1 cellular context compared by ENCODE assay signal in the genomic region with DNA sequence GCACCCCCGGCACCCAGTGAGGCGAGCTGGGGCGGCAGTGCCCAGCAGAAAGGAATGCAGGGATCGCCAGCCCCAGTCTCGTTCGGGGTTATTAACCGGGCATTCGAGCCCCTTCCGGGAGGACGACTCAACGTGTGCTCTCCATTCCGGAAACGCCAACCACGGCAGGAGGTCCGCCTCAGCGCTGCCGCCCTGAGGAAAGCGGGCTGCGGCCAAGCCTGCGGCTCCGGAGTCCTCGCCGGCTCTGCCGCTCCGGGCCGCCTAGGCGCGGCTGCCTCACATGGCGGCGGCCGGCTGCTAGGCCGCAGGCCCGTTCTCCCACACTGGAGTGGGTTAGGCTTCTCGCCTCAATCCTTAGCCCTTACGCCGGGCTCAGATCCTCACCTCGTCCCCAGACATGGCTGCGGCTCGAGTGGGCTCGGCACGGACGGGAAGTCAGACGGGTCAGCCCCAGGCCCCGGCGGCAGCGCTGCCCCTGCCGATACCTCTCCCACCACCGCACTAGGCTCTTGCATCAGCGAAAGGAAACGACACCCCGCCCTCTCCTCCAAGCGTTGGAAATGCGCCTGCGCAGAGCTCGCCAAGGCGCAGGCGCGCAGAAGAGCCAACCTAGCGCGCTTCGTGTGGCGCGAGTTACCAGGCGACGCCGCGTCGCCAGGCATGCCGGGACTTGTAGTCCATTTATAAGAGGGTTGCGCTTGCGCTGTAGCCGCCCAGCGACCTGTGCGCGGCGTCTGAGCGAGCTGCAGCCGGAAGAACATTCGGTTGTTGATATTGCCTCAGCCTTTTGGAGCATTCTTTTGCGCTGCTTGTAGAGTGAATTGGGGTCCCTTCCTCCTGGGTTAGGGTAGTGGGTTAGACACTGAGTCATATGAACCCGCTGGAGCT.
TF ChIP-seq lines count a peak whose summit lies in the region.

A gene with protein sequence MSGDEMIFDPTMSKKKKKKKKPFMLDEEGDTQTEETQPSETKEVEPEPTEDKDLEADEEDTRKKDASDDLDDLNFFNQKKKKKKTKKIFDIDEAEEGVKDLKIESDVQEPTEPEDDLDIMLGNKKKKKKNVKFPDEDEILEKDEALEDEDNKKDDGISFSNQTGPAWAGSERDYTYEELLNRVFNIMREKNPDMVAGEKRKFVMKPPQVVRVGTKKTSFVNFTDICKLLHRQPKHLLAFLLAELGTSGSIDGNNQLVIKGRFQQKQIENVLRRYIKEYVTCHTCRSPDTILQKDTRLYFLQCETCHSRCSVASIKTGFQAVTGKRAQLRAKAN (minus strand): TSS at position 532 of the 888 bp plus-strand sequence. CDS start 133 bp downstream, at position 399.

TF ChIP-seq in K562, 482 proteins besides CTCF, POLR2A, EP300 and RAD21 (continued from another document and continues in another):
- no peak for TF ChIP-seq ETS2 (tag; IDR thresholded peaks at IDR 0.05; ENCODE audit: borderline replicate concordance, poor library complexity, severe bottlenecking)
- TF ChIP-seq, protein P1, sequence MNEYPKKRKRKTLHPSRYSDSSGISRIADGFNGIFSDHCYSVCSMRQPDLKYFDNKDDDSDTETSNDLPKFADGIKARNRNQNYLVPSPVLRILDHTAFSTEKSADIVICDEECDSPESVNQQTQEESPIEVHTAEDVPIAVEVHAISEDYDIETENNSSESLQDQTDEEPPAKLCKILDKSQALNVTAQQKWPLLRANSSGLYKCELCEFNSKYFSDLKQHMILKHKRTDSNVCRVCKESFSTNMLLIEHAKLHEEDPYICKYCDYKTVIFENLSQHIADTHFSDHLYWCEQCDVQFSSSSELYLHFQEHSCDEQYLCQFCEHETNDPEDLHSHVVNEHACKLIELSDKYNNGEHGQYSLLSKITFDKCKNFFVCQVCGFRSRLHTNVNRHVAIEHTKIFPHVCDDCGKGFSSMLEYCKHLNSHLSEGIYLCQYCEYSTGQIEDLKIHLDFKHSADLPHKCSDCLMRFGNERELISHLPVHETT (CRISPR knock-in tag; conservative IDR thresholded peaks at IDR 0.05 in 1 of 2, IDR thresholded peaks at IDR 0.05 in 1 of 2) = no peak
- TF ChIP-seq ZNF134 (CRISPR knock-in tag; conservative IDR thresholded peaks at IDR 0.05) = no peak
- TF ChIP-seq, protein P2, sequence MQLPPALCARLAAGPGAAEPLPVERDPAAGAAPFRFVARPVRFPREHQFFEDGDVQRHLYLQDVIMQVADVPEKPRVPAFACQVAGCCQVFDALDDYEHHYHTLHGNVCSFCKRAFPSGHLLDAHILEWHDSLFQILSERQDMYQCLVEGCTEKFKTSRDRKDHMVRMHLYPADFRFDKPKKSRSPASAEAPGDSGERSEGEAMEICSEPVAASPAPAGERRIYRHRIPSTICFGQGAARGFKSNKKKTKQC (CRISPR knock-in tag; IDR thresholded peaks at IDR 0.05) = peak; percentile 61; the same call in 1 of the 2 replicates
- TF ChIP-seq, protein P3, sequence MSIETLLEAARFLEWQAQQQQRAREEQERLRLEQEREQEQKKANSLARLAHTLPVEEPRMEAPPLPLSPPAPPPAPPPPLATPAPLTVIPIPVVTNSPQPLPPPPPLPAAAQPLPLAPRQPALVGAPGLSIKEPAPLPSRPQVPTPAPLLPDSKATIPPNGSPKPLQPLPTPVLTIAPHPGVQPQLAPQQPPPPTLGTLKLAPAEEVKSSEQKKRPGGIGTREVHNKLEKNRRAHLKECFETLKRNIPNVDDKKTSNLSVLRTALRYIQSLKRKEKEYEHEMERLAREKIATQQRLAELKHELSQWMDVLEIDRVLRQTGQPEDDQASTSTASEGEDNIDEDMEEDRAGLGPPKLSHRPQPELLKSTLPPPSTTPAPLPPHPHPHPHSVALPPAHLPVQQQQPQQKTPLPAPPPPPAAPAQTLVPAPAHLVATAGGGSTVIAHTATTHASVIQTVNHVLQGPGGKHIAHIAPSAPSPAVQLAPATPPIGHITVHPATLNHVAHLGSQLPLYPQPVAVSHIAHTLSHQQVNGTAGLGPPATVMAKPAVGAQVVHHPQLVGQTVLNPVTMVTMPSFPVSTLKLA (conservative IDR thresholded peaks at IDR 0.05) = peak; percentile 79 to 83
- no peak for TF ChIP-seq JUN (IDR thresholded peaks at IDR 0.05; ENCODE audit: borderline replicate concordance, low read depth, low read length)
- TF ChIP-seq JUN (CRISPR knock-in tag; IDR thresholded peaks at IDR 0.05; ENCODE audit: borderline replicate concordance) = no peak
- TF ChIP-seq, protein P4, sequence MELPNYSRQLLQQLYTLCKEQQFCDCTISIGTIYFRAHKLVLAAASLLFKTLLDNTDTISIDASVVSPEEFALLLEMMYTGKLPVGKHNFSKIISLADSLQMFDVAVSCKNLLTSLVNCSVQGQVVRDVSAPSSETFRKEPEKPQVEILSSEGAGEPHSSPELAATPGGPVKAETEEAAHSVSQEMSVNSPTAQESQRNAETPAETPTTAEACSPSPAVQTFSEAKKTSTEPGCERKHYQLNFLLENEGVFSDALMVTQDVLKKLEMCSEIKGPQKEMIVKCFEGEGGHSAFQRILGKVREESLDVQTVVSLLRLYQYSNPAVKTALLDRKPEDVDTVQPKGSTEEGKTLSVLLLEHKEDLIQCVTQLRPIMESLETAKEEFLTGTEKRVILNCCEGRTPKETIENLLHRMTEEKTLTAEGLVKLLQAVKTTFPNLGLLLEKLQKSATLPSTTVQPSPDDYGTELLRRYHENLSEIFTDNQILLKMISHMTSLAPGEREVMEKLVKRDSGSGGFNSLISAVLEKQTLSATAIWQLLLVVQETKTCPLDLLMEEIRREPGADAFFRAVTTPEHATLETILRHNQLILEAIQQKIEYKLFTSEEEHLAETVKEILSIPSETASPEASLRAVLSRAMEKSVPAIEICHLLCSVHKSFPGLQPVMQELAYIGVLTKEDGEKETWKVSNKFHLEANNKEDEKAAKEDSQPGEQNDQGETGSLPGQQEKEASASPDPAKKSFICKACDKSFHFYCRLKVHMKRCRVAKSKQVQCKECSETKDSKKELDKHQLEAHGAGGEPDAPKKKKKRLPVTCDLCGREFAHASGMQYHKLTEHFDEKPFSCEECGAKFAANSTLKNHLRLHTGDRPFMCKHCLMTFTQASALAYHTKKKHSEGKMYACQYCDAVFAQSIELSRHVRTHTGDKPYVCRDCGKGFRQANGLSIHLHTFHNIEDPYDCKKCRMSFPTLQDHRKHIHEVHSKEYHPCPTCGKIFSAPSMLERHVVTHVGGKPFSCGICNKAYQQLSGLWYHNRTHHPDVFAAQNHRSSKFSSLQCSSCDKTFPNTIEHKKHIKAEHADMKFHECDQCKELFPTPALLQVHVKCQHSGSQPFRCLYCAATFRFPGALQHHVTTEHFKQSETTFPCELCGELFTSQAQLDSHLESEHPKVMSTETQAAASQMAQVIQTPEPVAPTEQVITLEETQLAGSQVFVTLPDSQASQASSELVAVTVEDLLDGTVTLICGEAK (IDR thresholded peaks at IDR 0.05) = peak; percentile 82
- TF ChIP-seq, protein P4 (CRISPR knock-in tag; IDR thresholded peaks at IDR 0.05) = no peak
- TF ChIP-seq SMAD2 (IDR thresholded peaks at IDR 0.05; ENCODE audit: low read depth, low read length) = no peak
- TF ChIP-seq PTTG1 (tag; IDR thresholded peaks at IDR 0.05; ENCODE audit: low read depth) = no peak
- TF ChIP-seq, protein P5, sequence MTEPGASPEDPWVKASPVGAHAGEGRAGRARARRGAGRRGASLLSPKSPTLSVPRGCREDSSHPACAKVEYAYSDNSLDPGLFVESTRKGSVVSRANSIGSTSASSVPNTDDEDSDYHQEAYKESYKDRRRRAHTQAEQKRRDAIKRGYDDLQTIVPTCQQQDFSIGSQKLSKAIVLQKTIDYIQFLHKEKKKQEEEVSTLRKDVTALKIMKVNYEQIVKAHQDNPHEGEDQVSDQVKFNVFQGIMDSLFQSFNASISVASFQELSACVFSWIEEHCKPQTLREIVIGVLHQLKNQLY (CRISPR knock-in tag; conservative IDR thresholded peaks at IDR 0.05) = no peak
- TF ChIP-seq ZNF41 (CRISPR knock-in tag; conservative IDR thresholded peaks at IDR 0.05) = no peak
- TF ChIP-seq, protein P6, sequence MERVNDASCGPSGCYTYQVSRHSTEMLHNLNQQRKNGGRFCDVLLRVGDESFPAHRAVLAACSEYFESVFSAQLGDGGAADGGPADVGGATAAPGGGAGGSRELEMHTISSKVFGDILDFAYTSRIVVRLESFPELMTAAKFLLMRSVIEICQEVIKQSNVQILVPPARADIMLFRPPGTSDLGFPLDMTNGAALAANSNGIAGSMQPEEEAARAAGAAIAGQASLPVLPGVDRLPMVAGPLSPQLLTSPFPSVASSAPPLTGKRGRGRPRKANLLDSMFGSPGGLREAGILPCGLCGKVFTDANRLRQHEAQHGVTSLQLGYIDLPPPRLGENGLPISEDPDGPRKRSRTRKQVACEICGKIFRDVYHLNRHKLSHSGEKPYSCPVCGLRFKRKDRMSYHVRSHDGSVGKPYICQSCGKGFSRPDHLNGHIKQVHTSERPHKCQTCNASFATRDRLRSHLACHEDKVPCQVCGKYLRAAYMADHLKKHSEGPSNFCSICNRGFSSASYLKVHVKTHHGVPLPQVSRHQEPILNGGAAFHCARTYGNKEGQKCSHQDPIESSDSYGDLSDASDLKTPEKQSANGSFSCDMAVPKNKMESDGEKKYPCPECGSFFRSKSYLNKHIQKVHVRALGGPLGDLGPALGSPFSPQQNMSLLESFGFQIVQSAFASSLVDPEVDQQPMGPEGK (CRISPR knock-in tag; IDR thresholded peaks at IDR 0.05; ENCODE audit: borderline replicate concordance) = no peak
- TF ChIP-seq CHD1 (IDR thresholded peaks at IDR 0.05; ENCODE audit: low read length) = peak; percentile 68
- no peak for TF ChIP-seq SRSF7 (optimal IDR thresholded peaks at IDR 0.05; ENCODE audit: low read depth, low read length)
- TF ChIP-seq ILF3 (IDR thresholded peaks at IDR 0.05; ENCODE audit: borderline replicate concordance) = no peak; the same call in 1 of the 2 replicates
- TF ChIP-seq C11orf30 (IDR thresholded peaks at IDR 0.05; ENCODE audit: low read depth) = peak; percentile 44; the same call in 1 of the 2 replicates
- no peak for TF ChIP-seq ADNP (tag; IDR thresholded peaks at IDR 0.05)
- TF ChIP-seq, protein P7, sequence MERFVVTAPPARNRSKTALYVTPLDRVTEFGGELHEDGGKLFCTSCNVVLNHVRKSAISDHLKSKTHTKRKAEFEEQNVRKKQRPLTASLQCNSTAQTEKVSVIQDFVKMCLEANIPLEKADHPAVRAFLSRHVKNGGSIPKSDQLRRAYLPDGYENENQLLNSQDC (CRISPR knock-in tag; IDR thresholded peaks at IDR 0.05) = 0 out of 2 replicates have a peak, but pooled peaks have one; percentile 75
- no peak for TF ChIP-seq HOXB6 (CRISPR knock-in tag; IDR thresholded peaks at IDR 0.05; ENCODE audit: borderline replicate concordance)
- peak; percentile 28; the same call in 1 of the 2 replicates for TF ChIP-seq SP1 (CRISPR knock-in tag; IDR thresholded peaks at IDR 0.05)
- no peak for TF ChIP-seq KLF13 (tag; IDR thresholded peaks at IDR 0.05; ENCODE audit: borderline replicate concordance, low read depth)
- TF ChIP-seq, protein P8, sequence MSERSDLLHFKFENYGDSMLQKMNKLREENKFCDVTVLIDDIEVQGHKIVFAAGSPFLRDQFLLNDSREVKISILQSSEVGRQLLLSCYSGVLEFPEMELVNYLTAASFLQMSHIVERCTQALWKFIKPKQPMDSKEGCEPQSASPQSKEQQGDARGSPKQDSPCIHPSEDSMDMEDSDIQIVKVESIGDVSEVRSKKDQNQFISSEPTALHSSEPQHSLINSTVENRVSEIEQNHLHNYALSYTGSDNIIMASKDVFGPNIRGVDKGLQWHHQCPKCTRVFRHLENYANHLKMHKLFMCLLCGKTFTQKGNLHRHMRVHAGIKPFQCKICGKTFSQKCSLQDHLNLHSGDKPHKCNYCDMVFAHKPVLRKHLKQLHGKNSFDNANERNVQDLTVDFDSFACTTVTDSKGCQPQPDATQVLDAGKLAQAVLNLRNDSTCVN (CRISPR knock-in tag; IDR thresholded peaks at IDR 0.05) = no peak
- TF ChIP-seq, protein P9, sequence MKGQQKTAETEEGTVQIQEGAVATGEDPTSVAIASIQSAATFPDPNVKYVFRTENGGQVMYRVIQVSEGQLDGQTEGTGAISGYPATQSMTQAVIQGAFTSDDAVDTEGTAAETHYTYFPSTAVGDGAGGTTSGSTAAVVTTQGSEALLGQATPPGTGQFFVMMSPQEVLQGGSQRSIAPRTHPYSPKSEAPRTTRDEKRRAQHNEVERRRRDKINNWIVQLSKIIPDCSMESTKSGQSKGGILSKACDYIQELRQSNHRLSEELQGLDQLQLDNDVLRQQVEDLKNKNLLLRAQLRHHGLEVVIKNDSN (CRISPR knock-in tag; IDR thresholded peaks at IDR 0.05) = no peak; the same call in 1 of the 2 replicates
- no peak for TF ChIP-seq THRAP3 (IDR thresholded peaks at IDR 0.05; ENCODE audit: borderline replicate concordance)
- TF ChIP-seq BACH1 (tag; IDR thresholded peaks at IDR 0.05) = no peak
- TF ChIP-seq ZFP1 (CRISPR knock-in tag; IDR thresholded peaks at IDR 0.05) = no peak
- TF ChIP-seq SAP30 (IDR thresholded peaks at IDR 0.05; ENCODE audit: borderline replicate concordance, insufficient read depth, low read depth, low read length, poor library complexity, severe bottlenecking) = peak; percentile 82
- TF ChIP-seq, protein P10, sequence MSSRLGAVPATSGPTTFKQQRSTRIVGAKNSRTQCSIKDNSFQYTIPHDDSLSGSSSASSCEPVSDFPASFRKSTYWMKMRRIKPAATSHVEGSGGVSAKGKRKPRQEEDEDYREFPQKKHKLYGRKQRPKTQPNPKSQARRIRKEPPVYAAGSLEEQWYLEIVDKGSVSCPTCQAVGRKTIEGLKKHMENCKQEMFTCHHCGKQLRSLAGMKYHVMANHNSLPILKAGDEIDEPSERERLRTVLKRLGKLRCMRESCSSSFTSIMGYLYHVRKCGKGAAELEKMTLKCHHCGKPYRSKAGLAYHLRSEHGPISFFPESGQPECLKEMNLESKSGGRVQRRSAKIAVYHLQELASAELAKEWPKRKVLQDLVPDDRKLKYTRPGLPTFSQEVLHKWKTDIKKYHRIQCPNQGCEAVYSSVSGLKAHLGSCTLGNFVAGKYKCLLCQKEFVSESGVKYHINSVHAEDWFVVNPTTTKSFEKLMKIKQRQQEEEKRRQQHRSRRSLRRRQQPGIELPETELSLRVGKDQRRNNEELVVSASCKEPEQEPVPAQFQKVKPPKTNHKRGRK (tag; IDR thresholded peaks at IDR 0.05) = no peak
- TF ChIP-seq NFATC3 (IDR thresholded peaks at IDR 0.05) = no peak
